ENCODE assay signal across 18 cellular contexts in genomic region chr7:99011706-99012404, GRCh38.
DNase-seq lines count a peak whose midpoint lies in the region; ATAC-seq and TF ChIP-seq lines count a peak whose summit lies in the region.
"Had no signal": no experiment of that assay in that cellular context is flagged by ENCODE, and none has a peak within 500 bp of the region (broad histone marks: within the 10 kb centered on the region; RNA-seq: fewer than 3 reads in every experiment).

No MANE protein-coding gene starts in this region.

- peaks cover 74% of the 10 kb centered on the region for H3K36me3 ChIP-seq in osteoblast (ENCODE audit: insufficient read depth, low read length)
- H3K36me3 ChIP-seq in vagina = peaks cover 7 to 88% of the 10 kb centered on the region in 2 donors
- H3K36me3 ChIP-seq in CD4-positive, alpha-beta memory T cell (ENCODE audit: insufficient read depth, low read length) = peaks cover 69% of the 10 kb centered on the region

- H3K9me3 ChIP-seq in osteoblast (ENCODE audit: low read depth, low read length) = no peaks in the 10 kb centered on the region
- H3K9me3 ChIP-seq in vagina = no peaks in the 10 kb centered on the region
- no peaks in the 10 kb centered on the region for H3K9me3 ChIP-seq in CD4-positive, alpha-beta memory T cell (ENCODE audit: control insufficient read depth in 1 of 2, low read length in 2 of 2)
- H3K9me3 ChIP-seq: BLaER1 had no signal

- H3K36me3 Mint-ChIP-seq in activated naive CD8-positive, alpha-beta T cell treated with anti-CD3 and anti-CD28 coated beads, Interleukin-2, amount 10 ng/mL, durations not matched to agents 7 days and 5 days = peaks cover 29% of the 10 kb centered on the region
- H3K36me3 Mint-ChIP-seq in activated naive CD8-positive, alpha-beta T cell treated with anti-CD3 and anti-CD28 coated beads for 36 hours = peaks cover 50% of the 10 kb centered on the region
- H3K36me3 Mint-ChIP-seq in CD4-positive, alpha-beta memory T cell = peaks cover 62 to 80% of the 10 kb centered on the region in 2 donors

- CTCF ChIA-PET in CD4-positive, alpha-beta memory T cell (lab: Charles Lee; ENCODE audit: partially characterized antibody) = no interaction called here

- no peak overlapping the region for H3K4me3 ChIP-seq in osteoblast (ENCODE audit: insufficient read depth, low read length)
- H3K4me3 ChIP-seq in vagina = no peak overlapping the region
- H3K4me3 ChIP-seq in CD4-positive, alpha-beta memory T cell (ENCODE audit: low read length in 2 of 2) = no peak overlapping the region
- H3K4me3 ChIP-seq: BLaER1 had no signal

- DNase-seq in activated naive CD8-positive, alpha-beta T cell treated with anti-CD3 and anti-CD28 coated beads, Interleukin-2, amount 10 ng/mL, durations not matched to agents 7 days and 5 days = peak; percentile 23
- DNase-seq in activated naive CD8-positive, alpha-beta T cell treated with anti-CD3 and anti-CD28 coated beads for 36 hours = no peak
- DNase-seq in ecto neural progenitor cell (ENCODE audit: low spot score) = peak; percentile 23
- peak; percentile 82 for DNase-seq in osteoblast (ENCODE audit: insufficient read length, low spot score, missing footprints)
- peak; percentile 54 to 67 for DNase-seq in vagina (ENCODE audit: extremely low spot score in 2 of 2)
- DNase-seq in amniotic stem cell (lab: John Stamatoyannopoulos, UW) = no peak
- DNase-seq in CD4-positive, alpha-beta memory T cell = no peak
- DNase-seq: DMS79 treated with DMSO at 0.1 percent for 48 hours, KG1, NCI-H1436, NCI-H2029 treated with DMSO at 0.1 percent for 48 hours, NCI-H510A, NCI-H774 had no signal

- no peak overlapping the region for H3K4me2 ChIP-seq in osteoblast (ENCODE audit: insufficient read depth, low read length)
- H3K4me2 ChIP-seq: BLaER1 had no signal

- H3K27me3 Mint-ChIP-seq in activated naive CD8-positive, alpha-beta T cell treated with anti-CD3 and anti-CD28 coated beads, Interleukin-2, amount 10 ng/mL, durations not matched to agents 7 days and 5 days = no peaks in the 10 kb centered on the region
- H3K27me3 Mint-ChIP-seq in activated naive CD8-positive, alpha-beta T cell treated with anti-CD3 and anti-CD28 coated beads for 36 hours = no peaks in the 10 kb centered on the region
- no peaks in the 10 kb centered on the region for H3K27me3 Mint-ChIP-seq in CD4-positive, alpha-beta memory T cell
- H3K27me3 Mint-ChIP-seq: CD8-positive, alpha-beta memory T cell had no signal

- no peaks in the 10 kb centered on the region for H4K20me1 ChIP-seq in osteoblast (ENCODE audit: insufficient read depth, low read length)
- H4K20me1 ChIP-seq: BLaER1 had no signal

- H3K4me1 Mint-ChIP-seq in activated naive CD8-positive, alpha-beta T cell treated with anti-CD3 and anti-CD28 coated beads, Interleukin-2, amount 10 ng/mL, durations not matched to agents 7 days and 5 days = peaks cover 2% of the 10 kb centered on the region
- H3K4me1 Mint-ChIP-seq in activated naive CD8-positive, alpha-beta T cell treated with anti-CD3 and anti-CD28 coated beads for 36 hours = peaks cover 2% of the 10 kb centered on the region
- peaks cover 2 to 9% (median 8%) of the 10 kb centered on the region in 4 donors for H3K4me1 Mint-ChIP-seq in CD4-positive, alpha-beta memory T cell

- H3K9me3 Mint-ChIP-seq in activated naive CD8-positive, alpha-beta T cell treated with anti-CD3 and anti-CD28 coated beads, Interleukin-2, amount 10 ng/mL, durations not matched to agents 7 days and 5 days = peaks cover 1% of the 10 kb centered on the region
- no peaks in the 10 kb centered on the region for H3K9me3 Mint-ChIP-seq in activated naive CD8-positive, alpha-beta T cell treated with anti-CD3 and anti-CD28 coated beads for 36 hours
- no peaks in the 10 kb centered on the region for H3K9me3 Mint-ChIP-seq in CD4-positive, alpha-beta memory T cell
- H3K9me3 Mint-ChIP-seq: CD8-positive, alpha-beta memory T cell had no signal

- H3K4me3 Mint-ChIP-seq in activated naive CD8-positive, alpha-beta T cell treated with anti-CD3 and anti-CD28 coated beads, Interleukin-2, amount 10 ng/mL, durations not matched to agents 7 days and 5 days = no peak overlapping the region
- H3K4me3 Mint-ChIP-seq in activated naive CD8-positive, alpha-beta T cell treated with anti-CD3 and anti-CD28 coated beads for 36 hours = no peak overlapping the region
- no peak overlapping the region for H3K4me3 Mint-ChIP-seq in CD4-positive, alpha-beta memory T cell
- H3K4me3 Mint-ChIP-seq: CD8-positive, alpha-beta memory T cell had no signal

- H3K27ac ChIP-seq in osteoblast (ENCODE audit: low read depth, low read length) (no peak overlapping the region), vagina (no peak overlapping the region)
- H3K27ac ChIP-seq in CD4-positive, alpha-beta memory T cell (ENCODE audit: low read depth, low read length) = no peak overlapping the region
- H3K27ac ChIP-seq: BLaER1, RWPE1 had no signal

- TF ChIP-seq CTCF in osteoblast (IDR thresholded peaks at IDR 0.05; ENCODE audit: extremely low read depth, low read depth, low read length) (no peak), vagina (IDR thresholded peaks at IDR 0.05) (no peak)

- intact Hi-C loops in vagina (cut with DNase I) = no loop called here
- intact Hi-C loops in CD4-positive, alpha-beta memory T cell (cut with micrococcal nuclease) = no loop called here

- no peak for TF ChIP-seq POLR2A in vagina (IDR thresholded peaks at IDR 0.05)

- POLR2A ChIA-PET in activated naive CD8-positive, alpha-beta T cell treated with anti-CD3 and anti-CD28 coated beads, Interleukin-2, amount 10 ng/mL, durations not matched to agents 7 days and 5 days (lab: Charles Lee) = no interaction called here
- POLR2A ChIA-PET in CD4-positive, alpha-beta memory T cell (lab: Charles Lee; ENCODE audit: partially characterized antibody) = no interaction called here

- no peaks in the 10 kb centered on the region for H3K79me2 ChIP-seq in osteoblast (ENCODE audit: insufficient read depth, low read length)

- H3K27ac Mint-ChIP-seq in activated naive CD8-positive, alpha-beta T cell treated with anti-CD3 and anti-CD28 coated beads, Interleukin-2, amount 10 ng/mL, durations not matched to agents 7 days and 5 days = no peak overlapping the region
- H3K27ac Mint-ChIP-seq in activated naive CD8-positive, alpha-beta T cell treated with anti-CD3 and anti-CD28 coated beads for 36 hours = no peak overlapping the region
- peak overlapping the region in 1 of 7 donors; percentile 31 for H3K27ac Mint-ChIP-seq in CD4-positive, alpha-beta memory T cell
- H3K27ac Mint-ChIP-seq: CD8-positive, alpha-beta memory T cell had no signal

- H3K27me3 ChIP-seq in osteoblast (ENCODE audit: insufficient read depth, low read length) = no peaks in the 10 kb centered on the region
- H3K27me3 ChIP-seq in vagina = no peaks in the 10 kb centered on the region
- no peaks in the 10 kb centered on the region for H3K27me3 ChIP-seq in CD4-positive, alpha-beta memory T cell (ENCODE audit: insufficient read depth, low read length)
- H3K27me3 ChIP-seq: BLaER1 had no signal

- H3K4me1 ChIP-seq in osteoblast (ENCODE audit: insufficient read depth, low read length) (no peaks in the 10 kb centered on the region), vagina (no peaks in the 10 kb centered on the region)
- H3K4me1 ChIP-seq in CD4-positive, alpha-beta memory T cell (ENCODE audit: insufficient read depth, low read length) = no peaks in the 10 kb centered on the region
- H3K4me1 ChIP-seq: BLaER1 had no signal

- no peak overlapping the region for H2AFZ ChIP-seq in osteoblast (ENCODE audit: low read length)

- ATAC-seq in activated naive CD8-positive, alpha-beta T cell treated with anti-CD3 and anti-CD28 coated beads, Interleukin-2, amount 10 ng/mL, durations not matched to agents 7 days and 5 days (ENCODE audit: low read depth) = no peak
- ATAC-seq in HG03439 (IDR thresholded peaks at IDR 0.05; ENCODE audit: unreplicated experiment) = no peak
- ATAC-seq: HCT116 had no signal

Comparison
In these comparisons a context has a peak if more than half of its experiments do, and no peak if none do; other contexts are left out.
1. DNase-seq: peak in activated naive CD8-positive, alpha-beta T cell treated with anti-CD3 and anti-CD28 coated beads, Interleukin-2, amount 10 ng/mL, durations not matched to agents 7 days and 5 days (single experiment), ecto neural progenitor cell (single experiment), osteoblast (single experiment) and vagina (2 of 2); none in activated naive CD8-positive, alpha-beta T cell treated with anti-CD3 and anti-CD28 coated beads for 36 hours (single experiment), amniotic stem cell (single experiment) and CD4-positive, alpha-beta memory T cell (0 of 5).